Comparison of ENCODE assay signal across 1 cellular context in the genomic region with DNA sequence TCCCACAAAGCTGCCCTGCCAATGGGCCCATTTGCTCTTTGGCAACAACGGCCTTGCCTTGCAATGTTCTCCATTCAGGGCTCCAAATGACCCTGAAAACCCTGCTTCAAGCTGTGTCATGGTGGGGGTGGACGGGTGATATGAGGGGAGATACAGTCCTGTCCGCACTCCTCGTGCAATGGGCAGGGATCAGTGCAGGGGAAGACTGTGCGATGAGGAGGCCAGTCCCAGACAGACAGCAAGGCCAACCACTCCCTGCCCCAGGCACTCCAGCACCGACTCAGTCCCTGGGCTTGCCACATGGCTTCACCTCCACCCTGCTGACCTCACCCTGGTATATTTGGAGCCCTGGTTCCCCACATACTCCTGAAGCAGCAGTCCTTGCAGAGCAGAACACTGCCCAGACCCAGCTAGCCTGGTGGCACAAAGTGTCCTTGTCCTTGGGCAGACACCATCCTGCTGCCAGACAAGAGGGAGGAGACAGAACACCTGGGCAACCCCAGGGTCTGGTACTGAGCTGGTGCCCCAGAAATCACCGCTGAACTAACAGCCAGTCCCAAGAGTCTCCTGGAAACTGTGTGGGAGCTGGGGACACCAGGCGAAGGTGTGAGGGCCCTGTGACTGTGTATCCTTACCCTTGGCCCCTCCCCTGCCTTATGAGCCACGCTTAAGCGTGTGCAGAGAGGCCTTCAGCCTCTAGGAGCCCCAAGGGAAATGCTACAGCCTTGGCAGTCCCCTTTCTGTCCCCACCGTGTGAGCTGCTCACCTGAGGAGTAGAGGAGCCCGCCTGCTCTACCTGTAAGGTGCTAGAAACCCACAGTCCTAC.
TF ChIP-seq lines count a peak whose summit lies in the region.

No MANE protein-coding gene starts in this region.

TF ChIP-seq in K562, 482 proteins besides CTCF, POLR2A, EP300 and RAD21 (continued from another document):
- TF ChIP-seq, protein P1, sequence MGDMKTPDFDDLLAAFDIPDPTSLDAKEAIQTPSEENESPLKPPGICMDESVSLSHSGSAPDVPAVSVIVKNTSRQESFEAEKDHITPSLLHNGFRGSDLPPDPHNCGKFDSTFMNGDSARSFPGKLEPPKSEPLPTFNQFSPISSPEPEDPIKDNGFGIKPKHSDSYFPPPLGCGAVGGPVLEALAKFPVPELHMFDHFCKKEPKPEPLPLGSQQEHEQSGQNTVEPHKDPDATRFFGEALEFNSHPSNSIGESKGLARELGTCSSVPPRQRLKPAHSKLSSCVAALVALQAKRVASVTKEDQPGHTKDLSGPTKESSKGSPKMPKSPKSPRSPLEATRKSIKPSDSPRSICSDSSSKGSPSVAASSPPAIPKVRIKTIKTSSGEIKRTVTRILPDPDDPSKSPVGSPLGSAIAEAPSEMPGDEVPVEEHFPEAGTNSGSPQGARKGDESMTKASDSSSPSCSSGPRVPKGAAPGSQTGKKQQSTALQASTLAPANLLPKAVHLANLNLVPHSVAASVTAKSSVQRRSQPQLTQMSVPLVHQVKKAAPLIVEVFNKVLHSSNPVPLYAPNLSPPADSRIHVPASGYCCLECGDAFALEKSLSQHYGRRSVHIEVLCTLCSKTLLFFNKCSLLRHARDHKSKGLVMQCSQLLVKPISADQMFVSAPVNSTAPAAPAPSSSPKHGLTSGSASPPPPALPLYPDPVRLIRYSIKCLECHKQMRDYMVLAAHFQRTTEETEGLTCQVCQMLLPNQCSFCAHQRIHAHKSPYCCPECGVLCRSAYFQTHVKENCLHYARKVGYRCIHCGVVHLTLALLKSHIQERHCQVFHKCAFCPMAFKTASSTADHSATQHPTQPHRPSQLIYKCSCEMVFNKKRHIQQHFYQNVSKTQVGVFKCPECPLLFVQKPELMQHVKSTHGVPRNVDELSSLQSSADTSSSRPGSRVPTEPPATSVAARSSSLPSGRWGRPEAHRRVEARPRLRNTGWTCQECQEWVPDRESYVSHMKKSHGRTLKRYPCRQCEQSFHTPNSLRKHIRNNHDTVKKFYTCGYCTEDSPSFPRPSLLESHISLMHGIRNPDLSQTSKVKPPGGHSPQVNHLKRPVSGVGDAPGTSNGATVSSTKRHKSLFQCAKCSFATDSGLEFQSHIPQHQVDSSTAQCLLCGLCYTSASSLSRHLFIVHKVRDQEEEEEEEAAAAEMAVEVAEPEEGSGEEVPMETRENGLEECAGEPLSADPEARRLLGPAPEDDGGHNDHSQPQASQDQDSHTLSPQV (IDR thresholded peaks at IDR 0.05), result peak; percentile 87
- TF ChIP-seq, protein P2, sequence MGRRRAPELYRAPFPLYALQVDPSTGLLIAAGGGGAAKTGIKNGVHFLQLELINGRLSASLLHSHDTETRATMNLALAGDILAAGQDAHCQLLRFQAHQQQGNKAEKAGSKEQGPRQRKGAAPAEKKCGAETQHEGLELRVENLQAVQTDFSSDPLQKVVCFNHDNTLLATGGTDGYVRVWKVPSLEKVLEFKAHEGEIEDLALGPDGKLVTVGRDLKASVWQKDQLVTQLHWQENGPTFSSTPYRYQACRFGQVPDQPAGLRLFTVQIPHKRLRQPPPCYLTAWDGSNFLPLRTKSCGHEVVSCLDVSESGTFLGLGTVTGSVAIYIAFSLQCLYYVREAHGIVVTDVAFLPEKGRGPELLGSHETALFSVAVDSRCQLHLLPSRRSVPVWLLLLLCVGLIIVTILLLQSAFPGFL (CRISPR knock-in tag; IDR thresholded peaks at IDR 0.05), result no peak
- TF ChIP-seq NFIC (IDR thresholded peaks at IDR 0.05) (0 out of 2 replicates have a peak, but pooled peaks have one; percentile 29), TAF7 (tag; IDR thresholded peaks at IDR 0.05) (no peak), NR2C2 (CRISPR knock-in tag; IDR thresholded peaks at IDR 0.05) (no peak), NR2C2 (tag; IDR thresholded peaks at IDR 0.05) (peak; percentile 62), ZNF76 (CRISPR knock-in tag; IDR thresholded peaks at IDR 0.05; ENCODE audit: borderline replicate concordance) (no peak)
- TF ChIP-seq, protein P3, sequence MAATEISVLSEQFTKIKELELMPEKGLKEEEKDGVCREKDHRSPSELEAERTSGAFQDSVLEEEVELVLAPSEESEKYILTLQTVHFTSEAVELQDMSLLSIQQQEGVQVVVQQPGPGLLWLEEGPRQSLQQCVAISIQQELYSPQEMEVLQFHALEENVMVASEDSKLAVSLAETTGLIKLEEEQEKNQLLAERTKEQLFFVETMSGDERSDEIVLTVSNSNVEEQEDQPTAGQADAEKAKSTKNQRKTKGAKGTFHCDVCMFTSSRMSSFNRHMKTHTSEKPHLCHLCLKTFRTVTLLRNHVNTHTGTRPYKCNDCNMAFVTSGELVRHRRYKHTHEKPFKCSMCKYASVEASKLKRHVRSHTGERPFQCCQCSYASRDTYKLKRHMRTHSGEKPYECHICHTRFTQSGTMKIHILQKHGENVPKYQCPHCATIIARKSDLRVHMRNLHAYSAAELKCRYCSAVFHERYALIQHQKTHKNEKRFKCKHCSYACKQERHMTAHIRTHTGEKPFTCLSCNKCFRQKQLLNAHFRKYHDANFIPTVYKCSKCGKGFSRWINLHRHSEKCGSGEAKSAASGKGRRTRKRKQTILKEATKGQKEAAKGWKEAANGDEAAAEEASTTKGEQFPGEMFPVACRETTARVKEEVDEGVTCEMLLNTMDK (IDR thresholded peaks at IDR 0.05; ENCODE audit: borderline replicate concordance, insufficient read depth, low read depth, low read length, poor library complexity, severe bottlenecking), result no peak
- TF ChIP-seq, protein P4, sequence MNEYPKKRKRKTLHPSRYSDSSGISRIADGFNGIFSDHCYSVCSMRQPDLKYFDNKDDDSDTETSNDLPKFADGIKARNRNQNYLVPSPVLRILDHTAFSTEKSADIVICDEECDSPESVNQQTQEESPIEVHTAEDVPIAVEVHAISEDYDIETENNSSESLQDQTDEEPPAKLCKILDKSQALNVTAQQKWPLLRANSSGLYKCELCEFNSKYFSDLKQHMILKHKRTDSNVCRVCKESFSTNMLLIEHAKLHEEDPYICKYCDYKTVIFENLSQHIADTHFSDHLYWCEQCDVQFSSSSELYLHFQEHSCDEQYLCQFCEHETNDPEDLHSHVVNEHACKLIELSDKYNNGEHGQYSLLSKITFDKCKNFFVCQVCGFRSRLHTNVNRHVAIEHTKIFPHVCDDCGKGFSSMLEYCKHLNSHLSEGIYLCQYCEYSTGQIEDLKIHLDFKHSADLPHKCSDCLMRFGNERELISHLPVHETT (CRISPR knock-in tag; conservative IDR thresholded peaks at IDR 0.05 in 1 of 2, IDR thresholded peaks at IDR 0.05 in 1 of 2), result peak in 1 of 2 experiments; percentile 52; a peak in 1 of 4 replicates
- TF ChIP-seq, protein P5, sequence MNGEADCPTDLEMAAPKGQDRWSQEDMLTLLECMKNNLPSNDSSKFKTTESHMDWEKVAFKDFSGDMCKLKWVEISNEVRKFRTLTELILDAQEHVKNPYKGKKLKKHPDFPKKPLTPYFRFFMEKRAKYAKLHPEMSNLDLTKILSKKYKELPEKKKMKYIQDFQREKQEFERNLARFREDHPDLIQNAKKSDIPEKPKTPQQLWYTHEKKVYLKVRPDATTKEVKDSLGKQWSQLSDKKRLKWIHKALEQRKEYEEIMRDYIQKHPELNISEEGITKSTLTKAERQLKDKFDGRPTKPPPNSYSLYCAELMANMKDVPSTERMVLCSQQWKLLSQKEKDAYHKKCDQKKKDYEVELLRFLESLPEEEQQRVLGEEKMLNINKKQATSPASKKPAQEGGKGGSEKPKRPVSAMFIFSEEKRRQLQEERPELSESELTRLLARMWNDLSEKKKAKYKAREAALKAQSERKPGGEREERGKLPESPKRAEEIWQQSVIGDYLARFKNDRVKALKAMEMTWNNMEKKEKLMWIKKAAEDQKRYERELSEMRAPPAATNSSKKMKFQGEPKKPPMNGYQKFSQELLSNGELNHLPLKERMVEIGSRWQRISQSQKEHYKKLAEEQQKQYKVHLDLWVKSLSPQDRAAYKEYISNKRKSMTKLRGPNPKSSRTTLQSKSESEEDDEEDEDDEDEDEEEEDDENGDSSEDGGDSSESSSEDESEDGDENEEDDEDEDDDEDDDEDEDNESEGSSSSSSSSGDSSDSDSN (IDR thresholded peaks at IDR 0.05; ENCODE audit: borderline replicate concordance in 1 of 2, low read depth in 2 of 2, low read length in 2 of 2), result 0 out of 4 replicates have a peak, but pooled peaks of 1 of the 2 experiments have one; percentile 49
